ENCODE assay signal across 26 cellular contexts in the genomic region with DNA sequence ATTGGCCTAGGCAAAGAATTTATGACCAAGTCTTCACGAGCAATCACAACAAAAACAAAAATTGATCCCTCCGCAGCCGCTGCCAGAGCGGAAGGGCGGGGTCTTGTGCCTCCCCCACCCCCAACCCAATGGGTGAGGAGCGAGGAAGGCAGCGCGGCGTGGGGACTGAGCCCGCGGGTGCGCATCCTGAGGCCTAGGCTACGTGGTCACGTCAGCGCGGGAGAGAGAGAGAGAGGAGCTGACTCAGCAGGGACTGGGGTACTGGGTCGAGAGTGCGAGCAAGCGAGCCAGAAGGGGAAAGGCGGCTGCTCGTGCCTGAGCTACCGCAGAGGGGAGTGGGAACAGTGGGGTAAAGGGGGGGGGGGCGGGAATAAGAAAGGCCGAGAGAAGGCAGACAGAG.
DNase-seq lines count a peak whose midpoint lies in the region; ATAC-seq, FAIRE-seq and TF ChIP-seq lines count a peak whose summit lies in the region.
"Had no signal": no experiment of that assay in that cellular context is flagged by ENCODE, and none has a peak within 500 bp of the region (broad histone marks: within the 10 kb centered on the region; RNA-seq: fewer than 3 reads in every experiment).

No MANE protein-coding gene starts in this region.

- no peak overlapping the region for H3K9ac ChIP-seq in kidney (ENCODE audit: low read length in 2 of 2)
- H3K9ac ChIP-seq in PC-3 (ENCODE audit: low read length), result no peak overlapping the region

- no peaks in the 10 kb centered on the region for H3K36me3 Mint-ChIP-seq in stimulated activated effector memory CD8-positive, alpha-beta T cell treated with anti-CD3 and anti-CD28 coated beads, Interleukin-12 subunit alpha, Interleukin-12 subunit beta, amount 100 ng/mL, for 72 hours
- H3K36me3 Mint-ChIP-seq: CD8-positive, alpha-beta T cell had no signal

- no peak overlapping the region for H3K4me3 ChIP-seq in kidney (ENCODE audit: low read length in 2 of 2)
- H3K4me3 ChIP-seq in PC-3 (ENCODE audit: low read length), result no peak overlapping the region
- H3K4me3 ChIP-seq: MG63, PC-9, SJSA1 had no signal

- BruUV-seq in PC-3 (replicated peaks; lab: Mats Ljungman, UMichigan), result no TSS peak

- H3K4me1 ChIP-seq in kidney (ENCODE audit: control insufficient read depth in 1 of 2, insufficient read depth in 1 of 2, low read depth in 1 of 2, low read length in 2 of 2) (no peaks in the 10 kb centered on the region), PC-3 (ENCODE audit: insufficient read depth, low read length) (no peaks in the 10 kb centered on the region)
- H3K4me1 ChIP-seq: Caco-2, SJSA1 had no signal

- no peak overlapping the region for H3K4me3 Mint-ChIP-seq in stimulated activated effector memory CD8-positive, alpha-beta T cell treated with anti-CD3 and anti-CD28 coated beads, Interleukin-12 subunit alpha, Interleukin-12 subunit beta, amount 100 ng/mL, for 72 hours
- H3K4me3 Mint-ChIP-seq: B cell; CD8-positive, alpha-beta T cell had no signal

- POLR2A ChIA-PET in PC-3 (lab: Charles Lee; ENCODE audit: unreplicated experiment), result no interaction called here

- no peaks in the 10 kb centered on the region for H3K9me2 ChIP-seq in PC-3 (replicated peaks; ENCODE audit: low read length)

- no peaks in the 10 kb centered on the region for H3F3A ChIP-seq in PC-3 (ENCODE audit: low read length, unreplicated experiment)

- in situ Hi-C loops in SK-MEL-5 (cut with HindIII; ENCODE audit: low pct_unique_long_range_greater_than_20kb, low sequenced_read_pairs), result no loop called here

- H3K27ac Mint-ChIP-seq in stimulated activated effector memory CD8-positive, alpha-beta T cell treated with anti-CD3 and anti-CD28 coated beads, Interleukin-12 subunit alpha, Interleukin-12 subunit beta, amount 100 ng/mL, for 72 hours, result no peak overlapping the region
- H3K27ac Mint-ChIP-seq: B cell; CD8-positive, alpha-beta T cell had no signal

- ATAC-seq in stimulated activated effector memory CD8-positive, alpha-beta T cell treated with anti-CD3 and anti-CD28 coated beads, Interleukin-12 subunit alpha, Interleukin-12 subunit beta, amount 100 ng/mL, for 72 hours, result no peak
- ATAC-seq in PC-3, result no peak
- ATAC-seq: CD8-positive, alpha-beta T cell had no signal

- H3K36me3 ChIP-seq in kidney (ENCODE audit: control insufficient read depth in 1 of 2, insufficient read depth in 2 of 2, low read length in 2 of 2) (no peaks in the 10 kb centered on the region), PC-3 (ENCODE audit: low read depth, low read length) (no peaks in the 10 kb centered on the region)
- H3K36me3 ChIP-seq: MG63, SJSA1 had no signal

- peaks cover 10% of the 10 kb centered on the region for H3K9me3 Mint-ChIP-seq in stimulated activated effector memory CD8-positive, alpha-beta T cell treated with anti-CD3 and anti-CD28 coated beads, Interleukin-12 subunit alpha, Interleukin-12 subunit beta, amount 100 ng/mL, for 72 hours

- H4K20me1 ChIP-seq in PC-3 (ENCODE audit: low read length), result no peaks in the 10 kb centered on the region

- no peaks in the 10 kb centered on the region for H3K79me2 ChIP-seq in PC-3 (ENCODE audit: low read length)

- peaks cover 88% of the 10 kb centered on the region for H3K27me3 ChIP-seq in PC-3 (ENCODE audit: low read length)
- H3K27me3 ChIP-seq: MG63, SJSA1 had no signal

- no peak overlapping the region for H3K27ac ChIP-seq in kidney (ENCODE audit: low read depth in 2 of 2, low read length in 2 of 2)
- no peak overlapping the region for H3K27ac ChIP-seq in PC-3 (ENCODE audit: low read length)
- H3K27ac ChIP-seq: 22Rv1, C4-2B, PC-9, SJSA1 had no signal

- no peaks in the 10 kb centered on the region for H3K4me1 Mint-ChIP-seq in stimulated activated effector memory CD8-positive, alpha-beta T cell treated with anti-CD3 and anti-CD28 coated beads, Interleukin-12 subunit alpha, Interleukin-12 subunit beta, amount 100 ng/mL, for 72 hours
- H3K4me1 Mint-ChIP-seq: B cell had no signal

- CTCF ChIA-PET in PC-3 (lab: Charles Lee), result no interaction called here

- no peak overlapping the region for H2AFZ ChIP-seq in PC-3 (ENCODE audit: low read length)
- H2AFZ ChIP-seq: PC-9 had no signal

- DNase-seq in NCI-H82 (lab: John Stamatoyannopoulos, UW), result peak; percentile 8
- no peak for DNase-seq in NCI-H82 treated with DMSO at 0.1 percent for 48 hours (lab: John Stamatoyannopoulos, UW; ENCODE audit: unreplicated experiment)
- peak; percentile 8 for DNase-seq in SK-MEL-5 (ENCODE audit: low read depth, low spot score)
- DNase-seq in kidney, result peak; percentile 64
- no peak for DNase-seq in stimulated activated effector memory CD8-positive, alpha-beta T cell treated with anti-CD3 and anti-CD28 coated beads, Interleukin-12 subunit alpha, Interleukin-12 subunit beta, amount 100 ng/mL, for 72 hours (ENCODE audit: low spot score in 2 of 2)
- no peak for DNase-seq in PC-3
- no peak for DNase-seq in GM10266 (ENCODE audit: extremely low spot score)
- DNase-seq: Caco-2; CD8-positive, alpha-beta T cell; EL; GF-D8; KG1; MG63; NCI-H1694; NCI-H2081; NCI-H345; NCI-H748 treated with DMSO at 0.1 percent for 48 hours; NK-92 treated with Interleukin-12 subunit alpha and Interleukin-12 subunit beta, amount 100 ng/mL, for 24 hours; PC-9; Right ventricle myocardium superior had no signal

- TF ChIP-seq CTCF in kidney (IDR thresholded peaks at IDR 0.05; ENCODE audit: borderline replicate concordance, extremely low read depth, insufficient read depth) (no peak), PC-3 (conservative IDR thresholded peaks at IDR 0.05; ENCODE audit: low read depth, low read length) (no peak), GM10266 (IDR thresholded peaks at IDR 0.05; ENCODE audit: control insufficient read depth, insufficient read depth, low read depth, missing control alignments) (no peak)

- peaks cover under 1 to 2% of the 10 kb centered on the region in 2 donors for H3K9me3 ChIP-seq in kidney (ENCODE audit: control insufficient read depth in 1 of 2, low read length in 2 of 2)
- no peaks in the 10 kb centered on the region for H3K9me3 ChIP-seq in PC-3 (ENCODE audit: low read length)
- H3K9me3 ChIP-seq: MG63, SJSA1 had no signal

- no peak for FAIRE-seq in kidney (lab: Jason Lieb, UNC)
- FAIRE-seq: GM19239, H54 had no signal

- H3K4me2 ChIP-seq in PC-3 (ENCODE audit: low read length), result no peak overlapping the region
- H3K4me2 ChIP-seq: PC-9 had no signal

- intact Hi-C loops in kidney (cut with DNase I) (no loop called here), PC-3 (cut with micrococcal nuclease) (no loop called here)

Comparison
In these comparisons a context has a peak if more than half of its experiments do, and no peak if none do; other contexts are left out.
1. DNase-seq: peak in NCI-H82 (single experiment), SK-MEL-5 (single experiment) and kidney (single experiment); none in NCI-H82 treated with DMSO at 0.1 percent for 48 hours (single experiment), stimulated activated effector memory CD8-positive, alpha-beta T cell treated with anti-CD3 and anti-CD28 coated beads, Interleukin-12 subunit alpha, Interleukin-12 subunit beta, amount 100 ng/mL, for 72 hours (0 of 2), PC-3 (single experiment) and GM10266 (single experiment).